In the genomic region with DNA sequence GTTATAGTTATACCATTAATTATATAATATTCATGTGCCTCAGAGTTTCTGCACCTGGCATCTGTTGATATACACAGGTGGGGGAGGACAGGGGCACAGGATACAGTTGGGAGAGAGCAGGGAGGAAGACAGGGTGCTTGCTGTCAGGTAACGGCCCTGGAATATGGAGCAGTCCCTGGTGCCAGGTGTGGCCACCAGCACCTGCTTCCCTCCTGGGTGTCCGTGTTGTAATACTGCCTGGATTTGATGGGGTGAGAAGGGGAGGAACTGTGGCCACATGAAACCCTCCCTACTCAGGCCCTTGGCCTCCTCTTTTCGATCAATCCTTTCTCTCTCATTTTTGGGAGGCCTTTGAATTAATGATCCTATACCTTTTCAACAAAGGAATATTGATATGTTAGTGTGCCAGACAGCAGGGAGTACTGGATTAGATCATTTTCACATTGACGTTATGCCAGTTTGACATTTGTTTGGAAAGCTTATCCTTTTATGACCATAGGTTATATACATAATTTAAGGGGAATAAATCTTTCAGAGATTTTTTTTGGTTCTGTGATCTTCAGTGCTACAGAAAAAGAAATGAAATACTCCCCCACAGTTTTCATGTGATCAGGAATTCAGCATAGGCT, we compare ENCODE assay signal across 18 cellular contexts.
DNase-seq lines count a peak whose midpoint lies in the region; ATAC-seq and TF ChIP-seq lines count a peak whose summit lies in the region.
"Had no signal": no experiment of that assay in that cellular context is flagged by ENCODE, and none has a peak within 500 bp of the region (broad histone marks: within the 10 kb centered on the region; RNA-seq: fewer than 3 reads in every experiment).

No MANE protein-coding gene starts in this region.

- no peak for ATAC-seq in GM18505 (IDR thresholded peaks at IDR 0.05; ENCODE audit: unreplicated experiment)
- ATAC-seq: activated T-cell treated with anti-CD3 and anti-CD28 coated beads, Interleukin-2, amount 50 U/mL, for 4 hours; gastroesophageal sphincter; GM12878; left ventricle myocardium superior had no signal

- H3K9me3 Mint-ChIP-seq in nephron: no peaks in the 10 kb centered on the region
- H3K9me3 Mint-ChIP-seq: activated naive CD4-positive, alpha-beta T cell treated with anti-CD3 and anti-CD28 coated beads, Interleukin-2, amount 50 U/mL, for 24 hours; activated T-cell treated with anti-CD3 and anti-CD28 coated beads, Interleukin-2, amount 50 U/mL, for 4 hours; brain; dendritic cell treated with granulocyte-macrophage colony-stimulating factor and Interleukin-4, amounts not matched to agents 40 ng/mL and 50 ng/mL, for 4 days had no signal

- DNase-seq in DMS53 (lab: John Stamatoyannopoulos, UW) (peak; percentile 83), NCI-H146 treated with DMSO at 0.1 percent for 48 hours (lab: John Stamatoyannopoulos, UW; ENCODE audit: unreplicated experiment) (peak; percentile 85), NCI-H748 (lab: John Stamatoyannopoulos, UW; ENCODE audit: unreplicated experiment) (peak; percentile 86), medulla oblongata (ENCODE audit: extremely low spot score) (no peak), NCI-H1694 treated with DMSO at 0.1 percent for 48 hours (lab: John Stamatoyannopoulos, UW) (no peak)
- no peak for DNase-seq in effector CD8-positive, alpha-beta T cell (lab: John Stamatoyannopoulos, UW)
- DNase-seq: activated CD4-positive, alpha-beta T cell treated with anti-CD3 and anti-CD28 coated beads, Interleukin-2, amount 50 U/mL, for 4 hours; activated T-cell treated with anti-CD3 and anti-CD28 coated beads, Interleukin-2, amount 50 U/mL, for 4 hours; left ventricle myocardium superior; stimulated activated CD4-positive, alpha-beta T cell treated with anti-CD3 and anti-CD28 coated beads, Interleukin-4, amount 100 ng/mL, for 1 hour; substantia nigra had no signal

- TF ChIP-seq CTCF in nephron (IDR thresholded peaks at IDR 0.05; ENCODE audit: unreplicated experiment in 3 of 3): no peak

- H3K27ac Mint-ChIP-seq in nephron: peak overlapping the region; percentile 15 to 82 (median 66)
- H3K27ac Mint-ChIP-seq: dendritic cell treated with granulocyte-macrophage colony-stimulating factor and Interleukin-4, amounts not matched to agents 40 ng/mL and 50 ng/mL, for 4 days had no signal

- no peak overlapping the region for H3K4me3 Mint-ChIP-seq in nephron
- H3K4me3 Mint-ChIP-seq: activated naive CD4-positive, alpha-beta T cell treated with anti-CD3 and anti-CD28 coated beads, Interleukin-2, amount 50 U/mL, for 24 hours; activated T-cell treated with anti-CD3 and anti-CD28 coated beads, Interleukin-2, amount 50 U/mL, for 4 hours; brain; dendritic cell treated with granulocyte-macrophage colony-stimulating factor and Interleukin-4, amounts not matched to agents 40 ng/mL and 50 ng/mL, for 4 days had no signal

- no peak for TF ChIP-seq POLR2A in GM18505 (IDR thresholded peaks at IDR 0.05; ENCODE audit: borderline replicate concordance, extremely low read depth, insufficient read depth, insufficient read length)

- H3K4me1 Mint-ChIP-seq in nephron: peaks cover 63% of the 10 kb centered on the region
- H3K4me1 Mint-ChIP-seq: activated naive CD4-positive, alpha-beta T cell treated with anti-CD3 and anti-CD28 coated beads, Interleukin-2, amount 50 U/mL, for 24 hours had no signal

- H3K27me3 Mint-ChIP-seq in nephron (ENCODE audit: low read depth): no peaks in the 10 kb centered on the region
- H3K27me3 Mint-ChIP-seq: brain had no signal

- peaks cover 30% of the 10 kb centered on the region for H3K36me3 Mint-ChIP-seq in nephron (ENCODE audit: low read depth)
- H3K36me3 Mint-ChIP-seq: activated naive CD4-positive, alpha-beta T cell treated with anti-CD3 and anti-CD28 coated beads, Interleukin-2, amount 50 U/mL, for 24 hours had no signal

Comparison
In these comparisons a context has a peak if more than half of its experiments do, and no peak if none do; other contexts are left out.
1. DNase-seq: peak in DMS53 (single experiment), NCI-H146 treated with DMSO at 0.1 percent for 48 hours (single experiment) and NCI-H748 (single experiment); none in medulla oblongata (single experiment), effector CD8-positive, alpha-beta T cell (single experiment) and NCI-H1694 treated with DMSO at 0.1 percent for 48 hours (single experiment).